In genomic region chr2:81304154-81304830, GRCh38 we compare ENCODE assay signal across 20 cellular contexts.
DNase-seq lines count a peak whose midpoint lies in the region; FAIRE-seq and TF ChIP-seq lines count a peak whose summit lies in the region.
"Had no signal": no experiment of that assay in that cellular context is flagged by ENCODE, and none has a peak within 500 bp of the region (broad histone marks: within the 10 kb centered on the region; RNA-seq: fewer than 3 reads in every experiment).

No MANE protein-coding gene starts in this region.

- TF ChIP-seq POLR2A in adrenal gland (IDR thresholded peaks at IDR 0.05): no peak

- peak in 1 of 2 experiments; percentile 5 for DNase-seq in Caco-2
- DNase-seq in LoVo (ENCODE audit: low spot score): peak; percentile 51
- DNase-seq in bronchial epithelial cell (ENCODE audit: low read depth): peak; percentile 35
- peak; percentile 63 for DNase-seq in mesendoderm
- no peak for DNase-seq in adrenal gland
- no peak for DNase-seq in cerebellar cortex (ENCODE audit: low spot score)
- DNase-seq in activated CD8-positive, alpha-beta memory T cell treated with anti-CD3 and anti-CD28 coated beads for 24 hours: no peak
- no peak for DNase-seq in nucleus accumbens (lab: John Stamatoyannopoulos, UW)
- DNase-seq: activated CD4-positive, alpha-beta T cell treated with anti-CD3 and anti-CD28 coated beads, Interleukin-2, amount 50 U/mL, for 1 hour; activated naive CD8-positive, alpha-beta T cell treated with anti-CD3 and anti-CD28 coated beads, Interleukin-2, amount 10 ng/mL, durations not matched to agents 7 days and 5 days; activated T-cell treated with anti-CD3 and anti-CD28 coated beads, Interleukin-2, amount 50 U/mL, for 4 hours; CD4-positive, CD25-positive, alpha-beta regulatory T cell; gastrocnemius medialis; midbrain; NCI-H146; stimulated activated CD4-positive, alpha-beta T cell treated with anti-CD3 and anti-CD28 coated beads, Interleukin-4, amount 100 ng/mL, for 4 hours; tibial artery had no signal

- no peak overlapping the region for H3K9ac ChIP-seq in mesendoderm (ENCODE audit: low read length)
- H3K9ac ChIP-seq: KMS-11 had no signal

- no peak overlapping the region for H4K5ac ChIP-seq in mesendoderm (ENCODE audit: low read length)

- no peaks in the 10 kb centered on the region for H3K79me2 ChIP-seq in mesendoderm (ENCODE audit: control insufficient read depth, insufficient read depth, low read length)

- no peaks in the 10 kb centered on the region for H3K27me3 Mint-ChIP-seq in Caco-2 (ENCODE audit: insufficient read depth, unreplicated experiment)
- H3K27me3 Mint-ChIP-seq: activated naive CD8-positive, alpha-beta T cell treated with anti-CD3 and anti-CD28 coated beads, Interleukin-2, amount 10 ng/mL, durations not matched to agents 7 days and 5 days; CD4-positive, CD25-positive, alpha-beta regulatory T cell had no signal

- H3K9me3 Mint-ChIP-seq in Caco-2 (ENCODE audit: unreplicated experiment): peaks cover 10% of the 10 kb centered on the region

- intact Hi-C loops in Caco-2 (cut with micrococcal nuclease; ENCODE audit: unreplicated experiment): no loop called here
- intact Hi-C loops in adrenal gland (cut with DNase I): no loop called here

- H3K36me3 ChIP-seq in Caco-2 (ENCODE audit: control insufficient read depth, insufficient read depth, low read length): no peaks in the 10 kb centered on the region
- H3K36me3 ChIP-seq in bronchial epithelial cell (ENCODE audit: control insufficient read depth, insufficient read depth, low read length): no peaks in the 10 kb centered on the region
- no peaks in the 10 kb centered on the region for H3K36me3 ChIP-seq in mesendoderm (ENCODE audit: control insufficient read depth, insufficient read depth, low read length)
- H3K36me3 ChIP-seq in adrenal gland (replicated peaks in 1 of 2): no peaks in the 10 kb centered on the region
- H3K36me3 ChIP-seq: gastrocnemius medialis, tibial artery had no signal

- POLR2A ChIA-PET in Caco-2 (lab: Charles Lee): no interaction called here

- peaks cover 8% of the 10 kb centered on the region for H3K4me1 Mint-ChIP-seq in Caco-2 (ENCODE audit: low read depth, unreplicated experiment)
- H3K4me1 Mint-ChIP-seq: activated naive CD8-positive, alpha-beta T cell treated with anti-CD3 and anti-CD28 coated beads, Interleukin-2, amount 10 ng/mL, durations not matched to agents 7 days and 5 days; CD4-positive, CD25-positive, alpha-beta regulatory T cell had no signal

- H3K4ac ChIP-seq in mesendoderm (ENCODE audit: low read depth, low read length): no peak overlapping the region

- H3K4me3 ChIP-seq in Caco-2 (ENCODE audit: low read depth, low read length) (no peak overlapping the region), bronchial epithelial cell (ENCODE audit: low read depth, low read length) (no peak overlapping the region), mesendoderm (ENCODE audit: low read length) (no peak overlapping the region), adrenal gland (no peak overlapping the region)
- H3K4me3 ChIP-seq: A549, gastrocnemius medialis, tibial artery had no signal

- H2AK5ac ChIP-seq in mesendoderm (ENCODE audit: low read length): no peak overlapping the region

- H3K27ac ChIP-seq in mesendoderm (ENCODE audit: low read depth, low read length) (no peak overlapping the region), adrenal gland (no peak overlapping the region)
- H3K27ac ChIP-seq: A549, gastrocnemius medialis, KMS-11, tibial artery had no signal

- no peak overlapping the region for H2BK15ac ChIP-seq in mesendoderm (replicated peaks; ENCODE audit: low read depth)

- no peak overlapping the region for H3K18ac ChIP-seq in mesendoderm (ENCODE audit: low read length)

- no TSS peak for BruUV-seq in Caco-2 (replicated peaks; lab: Mats Ljungman, UMichigan)

- WGBS in mesendoderm (ENCODE audit: extremely low coverage, insufficient coverage, low lambda C conversion rate): no CpG with 5 or more reads among the region's 9 CpGs
- WGBS in adrenal gland, 4 donors: 30 to 39% (median 36%) methylated on average over 9 of the region's 9 CpGs

- no peak overlapping the region for H4K8ac ChIP-seq in mesendoderm (ENCODE audit: low read depth, low read length)

- H2BK5ac ChIP-seq in mesendoderm (ENCODE audit: low read length): no peak overlapping the region

- CTCF ChIA-PET in Caco-2 (lab: Charles Lee): no interaction called here

- no peak for TF ChIP-seq CTCF in Caco-2 (IDR thresholded peaks at IDR 0.05; ENCODE audit: insufficient read depth in 1 of 2, low read depth in 1 of 2, low read length in 1 of 2, severe bottlenecking in 1 of 2, unreplicated experiment in 1 of 2)
- TF ChIP-seq CTCF in bronchial epithelial cell (IDR thresholded peaks at IDR 0.05; ENCODE audit: insufficient read depth, low read length, severe bottlenecking): no peak
- TF ChIP-seq CTCF in adrenal gland (IDR thresholded peaks at IDR 0.05): no peak

- H3K23ac ChIP-seq in mesendoderm (ENCODE audit: low read length): no peak overlapping the region

- H3K9me3 ChIP-seq in Caco-2 (no peaks in the 10 kb centered on the region; the same call in 1 of the 2 replicates), adrenal gland (replicated peaks in 1 of 3) (peaks cover 0 to 14% (median 0%) of the 10 kb centered on the region in 3 donors)
- H3K9me3 ChIP-seq: gastrocnemius medialis had no signal

- H3K4me1 ChIP-seq in Caco-2: no peaks in the 10 kb centered on the region
- H3K4me1 ChIP-seq in mesendoderm (ENCODE audit: control insufficient read depth, low read depth, low read length): no peaks in the 10 kb centered on the region
- H3K4me1 ChIP-seq in adrenal gland (replicated peaks in 1 of 2): no peaks in the 10 kb centered on the region
- H3K4me1 ChIP-seq: A549, gastrocnemius medialis, tibial artery had no signal

- peak overlapping the region; percentile 10 for H3K56ac ChIP-seq in mesendoderm (ENCODE audit: low read length)

- no peaks in the 10 kb centered on the region for H3K36me3 Mint-ChIP-seq in Caco-2 (ENCODE audit: insufficient read depth, unreplicated experiment)
- H3K36me3 Mint-ChIP-seq: activated naive CD8-positive, alpha-beta T cell treated with anti-CD3 and anti-CD28 coated beads, Interleukin-2, amount 10 ng/mL, durations not matched to agents 7 days and 5 days; CD4-positive, CD25-positive, alpha-beta regulatory T cell had no signal

- FAIRE-seq in bronchial epithelial cell (lab: Jason Lieb, UNC): no peak
- FAIRE-seq: A549, endothelial cell of umbilical vein had no signal

- peak overlapping the region; percentile 45 for H3K4me3 Mint-ChIP-seq in Caco-2 (ENCODE audit: unreplicated experiment)
- H3K4me3 Mint-ChIP-seq: activated naive CD8-positive, alpha-beta T cell treated with anti-CD3 and anti-CD28 coated beads, Interleukin-2, amount 10 ng/mL, durations not matched to agents 7 days and 5 days; activated T-cell treated with anti-CD3 and anti-CD28 coated beads, Interleukin-2, amount 50 U/mL, for 4 hours; CD4-positive, CD25-positive, alpha-beta regulatory T cell had no signal

- no peak overlapping the region for H3K4me2 ChIP-seq in mesendoderm (ENCODE audit: low read length)
- H3K4me2 ChIP-seq: A549, KMS-11 had no signal

- peak overlapping the region; percentile 38 for H3K27ac Mint-ChIP-seq in Caco-2 (ENCODE audit: unreplicated experiment)
- H3K27ac Mint-ChIP-seq: activated naive CD8-positive, alpha-beta T cell treated with anti-CD3 and anti-CD28 coated beads, Interleukin-2, amount 10 ng/mL, durations not matched to agents 7 days and 5 days; CD4-positive, CD25-positive, alpha-beta regulatory T cell had no signal

- no peaks in the 10 kb centered on the region for H3K27me3 ChIP-seq in Caco-2 (replicated peaks; ENCODE audit: control insufficient read depth, insufficient read depth, low read length)
- H3K27me3 ChIP-seq in bronchial epithelial cell (ENCODE audit: control insufficient read depth, insufficient read depth, low read length): no peaks in the 10 kb centered on the region
- no peaks in the 10 kb centered on the region for H3K27me3 ChIP-seq in mesendoderm (ENCODE audit: insufficient read depth, low read length, poor library complexity)
- H3K27me3 ChIP-seq in adrenal gland: no peaks in the 10 kb centered on the region
- H3K27me3 ChIP-seq: gastrocnemius medialis, tibial artery had no signal

- no peak overlapping the region for H2BK120ac ChIP-seq in mesendoderm (ENCODE audit: low read depth, low read length)

- no peaks in the 10 kb centered on the region for H3K79me1 ChIP-seq in mesendoderm (ENCODE audit: low read length)

Comparison
In these comparisons a context has a peak if more than half of its experiments do, and no peak if none do; other contexts are left out.
1. DNase-seq: peak in LoVo (single experiment), bronchial epithelial cell (single experiment) and mesendoderm (single experiment); none in adrenal gland (0 of 7), cerebellar cortex (single experiment), activated CD8-positive, alpha-beta memory T cell treated with anti-CD3 and anti-CD28 coated beads for 24 hours (single experiment) and nucleus accumbens (0 of 56).